ENCODE assay signal across 1 cellular context in the genomic region with DNA sequence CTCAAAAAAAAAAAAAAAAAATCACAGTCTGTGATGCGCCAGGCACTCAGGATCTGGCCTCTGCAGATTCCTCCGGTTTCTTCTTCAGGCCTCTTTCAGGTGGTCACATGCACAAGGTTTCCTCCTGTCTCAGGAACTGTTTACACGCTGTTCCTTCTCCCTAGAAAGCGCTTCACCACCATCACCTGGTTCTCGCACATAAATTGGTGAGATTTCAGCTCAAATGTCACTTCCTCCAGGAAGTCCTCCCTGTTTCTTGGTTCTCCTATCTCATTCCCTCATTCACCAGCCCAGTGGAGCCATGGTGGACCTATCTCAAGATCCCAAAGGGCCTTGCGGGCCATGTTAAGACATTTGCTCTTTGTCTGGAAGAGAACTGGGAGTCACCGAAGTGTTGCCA.
TF ChIP-seq lines count a peak whose summit lies in the region.

No MANE protein-coding gene starts in this region.

TF ChIP-seq in K562, 482 proteins besides CTCF, POLR2A, EP300 and RAD21 (continues in another document):
- TF ChIP-seq NCOA2 (IDR thresholded peaks at IDR 0.05; ENCODE audit: partially characterized antibody in 2 of 2) (no peak), ASH1L (IDR thresholded peaks at IDR 0.05; ENCODE audit: borderline replicate concordance, low read depth, partially characterized antibody) (no peak), ZNF57 (CRISPR knock-in tag; IDR thresholded peaks at IDR 0.05) (no peak), PKNOX1 (IDR thresholded peaks at IDR 0.05) (no peak), RFX7 (CRISPR knock-in tag; IDR thresholded peaks at IDR 0.05) (no peak), ZNF518B (CRISPR knock-in tag; IDR thresholded peaks at IDR 0.05) (no peak), CBX1 (IDR thresholded peaks at IDR 0.05; ENCODE audit: low read depth) (0 out of 2 replicates have a peak, but pooled peaks have one; percentile 32), ATF6 (CRISPR knock-in tag; IDR thresholded peaks at IDR 0.05) (no peak), TEAD4 (IDR thresholded peaks at IDR 0.05; ENCODE audit: low read length) (0 out of 2 replicates have a peak, but pooled peaks have one; percentile 9), TEAD4 (CRISPR knock-in tag; IDR thresholded peaks at IDR 0.05; ENCODE audit: borderline replicate concordance) (no peak), BACH1 (tag; IDR thresholded peaks at IDR 0.05) (no peak), NCOA6 (IDR thresholded peaks at IDR 0.05) (no peak), CBFB (CRISPR knock-in tag; IDR thresholded peaks at IDR 0.05) (no peak), MNT (conservative IDR thresholded peaks at IDR 0.05) (no peak), PHB (CRISPR knock-in tag; IDR thresholded peaks at IDR 0.05) (no peak), SMARCE1 (IDR thresholded peaks at IDR 0.05) (0 out of 2 replicates have a peak, but pooled peaks have one; percentile 14), C11orf30 (IDR thresholded peaks at IDR 0.05; ENCODE audit: low read depth) (no peak), WHSC1 (IDR thresholded peaks at IDR 0.05; ENCODE audit: low read length) (no peak), BRF1 (IDR thresholded peaks at IDR 0.05; ENCODE audit: borderline replicate concordance, extremely low read depth, insufficient read length) (no peak), CHD2 (IDR thresholded peaks at IDR 0.05; ENCODE audit: low read depth, low read length) (no peak), CSDE1 (IDR thresholded peaks at IDR 0.05) (no peak), COPS2 (conservative IDR thresholded peaks at IDR 0.05) (no peak), FOXM1 (IDR thresholded peaks at IDR 0.05; ENCODE audit: low read depth) (no peak), FOXM1 (CRISPR knock-in tag; IDR thresholded peaks at IDR 0.05; ENCODE audit: low read depth) (no peak), PBX2 (CRISPR knock-in tag; IDR thresholded peaks at IDR 0.05; ENCODE audit: low read depth) (no peak), PBX2 (tag; conservative IDR thresholded peaks at IDR 0.05; ENCODE audit: low read depth) (no peak), BCLAF1 (IDR thresholded peaks at IDR 0.05; ENCODE audit: borderline replicate concordance in 1 of 2, control insufficient read depth in 1 of 2, low read depth in 2 of 2, low read length in 1 of 2) (no peak), ZNF436 (CRISPR knock-in tag; IDR thresholded peaks at IDR 0.05) (peak; percentile 88), MED1 (CRISPR knock-in tag; IDR thresholded peaks at IDR 0.05; ENCODE audit: borderline replicate concordance) (no peak), USF1 (CRISPR knock-in tag; IDR thresholded peaks at IDR 0.05) (0 out of 2 replicates have a peak, but pooled peaks have one; percentile 10), KDM1A (IDR thresholded peaks at IDR 0.05) (peak; percentile 43 to 63; a peak in 3 of 4 replicates), E2F8 (IDR thresholded peaks at IDR 0.05; ENCODE audit: low read depth, partially characterized antibody) (no peak), ZFP36 (IDR thresholded peaks at IDR 0.05; ENCODE audit: low read depth, low read length, partially characterized antibody) (peak; percentile 99), KHSRP (IDR thresholded peaks at IDR 0.05) (no peak), ILF3 (IDR thresholded peaks at IDR 0.05; ENCODE audit: borderline replicate concordance) (no peak)
- TF ChIP-seq, protein P1, sequence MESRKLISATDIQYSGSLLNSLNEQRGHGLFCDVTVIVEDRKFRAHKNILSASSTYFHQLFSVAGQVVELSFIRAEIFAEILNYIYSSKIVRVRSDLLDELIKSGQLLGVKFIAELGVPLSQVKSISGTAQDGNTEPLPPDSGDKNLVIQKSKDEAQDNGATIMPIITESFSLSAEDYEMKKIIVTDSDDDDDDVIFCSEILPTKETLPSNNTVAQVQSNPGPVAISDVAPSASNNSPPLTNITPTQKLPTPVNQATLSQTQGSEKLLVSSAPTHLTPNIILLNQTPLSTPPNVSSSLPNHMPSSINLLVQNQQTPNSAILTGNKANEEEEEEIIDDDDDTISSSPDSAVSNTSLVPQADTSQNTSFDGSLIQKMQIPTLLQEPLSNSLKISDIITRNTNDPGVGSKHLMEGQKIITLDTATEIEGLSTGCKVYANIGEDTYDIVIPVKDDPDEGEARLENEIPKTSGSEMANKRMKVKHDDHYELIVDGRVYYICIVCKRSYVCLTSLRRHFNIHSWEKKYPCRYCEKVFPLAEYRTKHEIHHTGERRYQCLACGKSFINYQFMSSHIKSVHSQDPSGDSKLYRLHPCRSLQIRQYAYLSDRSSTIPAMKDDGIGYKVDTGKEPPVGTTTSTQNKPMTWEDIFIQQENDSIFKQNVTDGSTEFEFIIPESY (CRISPR knock-in tag; IDR thresholded peaks at IDR 0.05), result peak; percentile 79
